In genomic region chr1:182391028-182391361, GRCh38 we compare ENCODE assay signal across 9 cellular contexts. TPM values are rescaled to one million over a fixed set of nuclear protein-coding genes. Genes with fewer than 3 reads are reported as not detected.
DNase-seq lines count a peak whose midpoint lies in the region; ATAC-seq and TF ChIP-seq lines count a peak whose summit lies in the region.
"Had no signal": no experiment of that assay in that cellular context is flagged by ENCODE, and none has a peak within 500 bp of the region (broad histone marks: within the 10 kb centered on the region; RNA-seq: fewer than 3 reads in every experiment).

No MANE protein-coding gene starts in this region.

- intact Hi-C loops in mucosa of descending colon (cut with DNase I, micrococcal nuclease) = loop anchor here (5.0 to 10.0 kb wide), 3 partner anchors 86 to 306 kb away; no protein-coding TSS in a partner anchor

- no peak for TF ChIP-seq CTCF in mucosa of descending colon (IDR thresholded peaks at IDR 0.05)

- H3K27ac ChIP-seq in cingulate gyrus (ENCODE audit: low read depth, low read length) = peak overlapping the region; percentile 89

- no peaks in the 10 kb centered on the region for H3K9me3 ChIP-seq in mucosa of descending colon

- H3K4me1 ChIP-seq in mucosa of descending colon (ENCODE audit: low read depth) = peaks cover 18% of the 10 kb centered on the region

- H3K36me3 ChIP-seq in mucosa of descending colon (ENCODE audit: low read depth) = peaks cover 15% of the 10 kb centered on the region

- peak overlapping the region; percentile 91 for H3K4me3 ChIP-seq in mucosa of descending colon

- ATAC-seq in GM18502 (IDR thresholded peaks at IDR 0.05; ENCODE audit: poor library complexity, unreplicated experiment) = peak; percentile 1
- no peak for ATAC-seq in mucosa of descending colon
- no peak for ATAC-seq in HG02623 (IDR thresholded peaks at IDR 0.05; ENCODE audit: unreplicated experiment)
- ATAC-seq in GM18867 (IDR thresholded peaks at IDR 0.05; ENCODE audit: unreplicated experiment) = no peak

- DNase-seq in NCI-H2081 treated with DMSO at 0.1 percent for 48 hours (lab: John Stamatoyannopoulos, UW) = peak; percentile 27
- DNase-seq in mucosa of descending colon = no peak
- DNase-seq in NCI-H82 treated with DMSO at 0.1 percent for 48 hours (lab: John Stamatoyannopoulos, UW; ENCODE audit: unreplicated experiment) = no peak
- no peak for DNase-seq in amniotic stem cell (lab: John Stamatoyannopoulos, UW)

RNA-seq across cellular contexts. Expression of gene GLUL, which starts 0.6 kb away (rescaled TPM):
- total RNA-seq in mucosa of descending colon = 100 to 1,000 TPM; 364 to 851 (median 517) TPM

RNA-seq across cellular contexts. Expression of gene TEDDM1, which starts 9.5 kb away (rescaled TPM):
- total RNA-seq in mucosa of descending colon = not detected
- total RNA-seq: M059J had no signal

RNA-seq across cellular contexts. Expression of gene RGSL1, which starts 59.0 kb away (rescaled TPM):
- not detected for total RNA-seq in mucosa of descending colon
- total RNA-seq: M059J had no signal
